In genomic region chr7:151038951-151039849, GRCh38 we compare ENCODE assay signal across 6 cellular contexts. TPM values are rescaled to one million over a fixed set of nuclear protein-coding genes. Genes with fewer than 3 reads are reported as not detected.
DNase-seq lines count a peak whose midpoint lies in the region; ATAC-seq and TF ChIP-seq lines count a peak whose summit lies in the region.

No MANE protein-coding gene starts in this region.

- ATAC-seq in esophagus mucosa (peak; percentile 78), HG03280 (IDR thresholded peaks at IDR 0.05; ENCODE audit: unreplicated experiment) (no peak)

- H3K9me3 ChIP-seq in HEK293 (ENCODE audit: control insufficient read depth, insufficient read depth, low read depth, low read length) = no peaks in the 10 kb centered on the region

- no peak for TF ChIP-seq CTCF in HEK293 (tag by site-specific recombination; IDR thresholded peaks at IDR 0.05)
- TF ChIP-seq CTCF in dorsolateral prefrontal cortex (IDR thresholded peaks at IDR 0.05 in 54 of 56, conservative IDR thresholded peaks at IDR 0.05 in 2 of 56; ENCODE audit: low read depth in 1 of 56, partially characterized antibody in 56 of 56) = no peak

- CTCF ChIA-PET in HEK293 (lab: Yijun Ruan, JAX) = interaction anchor here (0.8 to 2.9 kb wide), 5 partner anchors 11 to 73 kb away, joined by 3 to 15 read pairs (median 4); partner anchors contain the start of gene ABCB8

- H3K27ac ChIP-seq in HEK293 (ENCODE audit: extremely low read depth, low read depth, low read length) = peak overlapping the region; percentile 13
- H3K27ac ChIP-seq in dorsolateral prefrontal cortex = no peak overlapping the region

- peaks cover 0 to 53% of the 10 kb centered on the region in 2 experiments; a peak in 1 of 3 replicates for H3K36me3 ChIP-seq in HEK293 (ENCODE audit: control insufficient read depth in 2 of 2, insufficient read depth in 1 of 2, low read length in 2 of 2)

- peak; percentile 84 for DNase-seq in T1000 (lab: John Stamatoyannopoulos, UW)
- peak; percentile 52 to 81 for DNase-seq in stimulated activated CD4-positive, alpha-beta T cell treated with anti-CD3 and anti-CD28 coated beads, Interleukin-12 subunit alpha, Interleukin-12 subunit beta, amount 100 ng/mL, for 24 hours (ENCODE audit: low read depth in 2 of 2)
- no peak for DNase-seq in dorsolateral prefrontal cortex

- POLR2A ChIA-PET in HEK293 (lab: Yijun Ruan, JAX) = interaction anchor here (0.6 to 3.6 kb wide), 11 partner anchors 9 to 71 kb away, joined by 3 to 26 read pairs (median 5); partner anchors contain the start of genes ABCB8, ASIC3, CDK5 and FASTK

- H3K27me3 ChIP-seq in dorsolateral prefrontal cortex = no peaks in the 10 kb centered on the region

- H3K4me3 ChIP-seq in HEK293 (ENCODE audit: low read depth, low read length) (no peak overlapping the region), dorsolateral prefrontal cortex (no peak overlapping the region)

- H3K4me1 ChIP-seq in HEK293 (ENCODE audit: control insufficient read depth, insufficient read depth, low read length) = peaks cover 6% of the 10 kb centered on the region

- intact Hi-C loops in dorsolateral prefrontal cortex (cut with DNase I) = no loop called here

TF ChIP-seq in HEK293, 187 proteins besides CTCF, POLR2A, EP300 and RAD21 (continues in another document):
- TF ChIP-seq ZNF830 (tag by site-specific recombination; IDR thresholded peaks at IDR 0.05; ENCODE audit: low read depth) (no peak), ZNF366 (tag by site-specific recombination; conservative IDR thresholded peaks at IDR 0.05) (peak; percentile 86), GLI4 (tag by site-specific recombination; IDR thresholded peaks at IDR 0.05) (no peak), PRDM10 (tag by site-specific recombination; IDR thresholded peaks at IDR 0.05) (peak; percentile 57), ZIC2 (tag by site-specific recombination; IDR thresholded peaks at IDR 0.05) (peak; percentile 57), ZNF610 (tag by site-specific recombination; IDR thresholded peaks at IDR 0.05; ENCODE audit: borderline replicate concordance) (no peak), ZNF16 (tag by site-specific recombination; IDR thresholded peaks at IDR 0.05; ENCODE audit: low read depth) (no peak), ELK4 (IDR thresholded peaks at IDR 0.05; ENCODE audit: borderline replicate concordance, low read depth, low read length) (no peak), ZNF747 (tag by site-specific recombination; IDR thresholded peaks at IDR 0.05) (no peak), ZNF707 (tag by site-specific recombination; IDR thresholded peaks at IDR 0.05) (no peak), TRIM28 (IDR thresholded peaks at IDR 0.05; ENCODE audit: borderline replicate concordance, low read length) (no peak), ZNF184 (tag by site-specific recombination; IDR thresholded peaks at IDR 0.05) (peak; percentile 65; the same call in 1 of the 2 replicates), ZNF10 (tag by site-specific recombination; IDR thresholded peaks at IDR 0.05) (no peak), ZNF274 (IDR thresholded peaks at IDR 0.05; ENCODE audit: low read length) (no peak), ZNF274 (tag by site-specific recombination; IDR thresholded peaks at IDR 0.05; ENCODE audit: borderline replicate concordance) (no peak), ZNF24 (tag by site-specific recombination; IDR thresholded peaks at IDR 0.05) (peak; percentile 73; the same call in 1 of the 2 replicates), ZBTB1 (tag by site-specific recombination; IDR thresholded peaks at IDR 0.05) (no peak), SCRT2 (tag by site-specific recombination; IDR thresholded peaks at IDR 0.05) (peak; percentile 89), ZNF426 (tag by site-specific recombination; IDR thresholded peaks at IDR 0.05) (no peak), BCL11B (tag by site-specific recombination; IDR thresholded peaks at IDR 0.05; ENCODE audit: low read depth) (no peak), KLF7 (tag by site-specific recombination; IDR thresholded peaks at IDR 0.05; ENCODE audit: borderline replicate concordance) (no peak), ZFP37 (tag by site-specific recombination; IDR thresholded peaks at IDR 0.05) (peak; percentile 56; the same call in 1 of the 2 replicates), ZNF350 (tag by site-specific recombination; IDR thresholded peaks at IDR 0.05) (no peak), ZNF76 (tag by site-specific recombination; IDR thresholded peaks at IDR 0.05; ENCODE audit: borderline replicate concordance, low read depth) (no peak), ZNF202 (tag by site-specific recombination; IDR thresholded peaks at IDR 0.05; ENCODE audit: borderline replicate concordance) (no peak), FEZF1 (tag by site-specific recombination; IDR thresholded peaks at IDR 0.05) (no peak), ZNF2 (tag by site-specific recombination; IDR thresholded peaks at IDR 0.05) (no peak), ZNF510 (tag by site-specific recombination; IDR thresholded peaks at IDR 0.05; ENCODE audit: insufficient replicate concordance) (no peak)
- TF ChIP-seq, protein P1, sequence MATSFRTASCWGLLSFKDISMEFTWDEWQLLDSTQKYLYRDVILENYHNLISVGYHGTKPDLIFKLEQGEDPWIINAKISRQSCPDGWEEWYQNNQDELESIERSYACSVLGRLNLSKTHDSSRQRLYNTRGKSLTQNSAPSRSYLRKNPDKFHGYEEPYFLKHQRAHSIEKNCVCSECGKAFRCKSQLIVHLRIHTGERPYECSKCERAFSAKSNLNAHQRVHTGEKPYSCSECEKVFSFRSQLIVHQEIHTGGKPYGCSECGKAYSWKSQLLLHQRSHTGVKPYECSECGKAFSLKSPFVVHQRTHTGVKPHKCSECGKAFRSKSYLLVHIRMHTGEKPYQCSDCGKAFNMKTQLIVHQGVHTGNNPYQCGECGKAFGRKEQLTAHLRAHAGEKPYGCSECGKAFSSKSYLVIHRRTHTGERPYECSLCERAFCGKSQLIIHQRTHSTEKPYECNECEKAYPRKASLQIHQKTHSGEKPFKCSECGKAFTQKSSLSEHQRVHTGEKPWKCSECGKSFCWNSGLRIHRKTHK (tag by site-specific recombination; IDR thresholded peaks at IDR 0.05) = no peak
- TF ChIP-seq, protein P2, sequence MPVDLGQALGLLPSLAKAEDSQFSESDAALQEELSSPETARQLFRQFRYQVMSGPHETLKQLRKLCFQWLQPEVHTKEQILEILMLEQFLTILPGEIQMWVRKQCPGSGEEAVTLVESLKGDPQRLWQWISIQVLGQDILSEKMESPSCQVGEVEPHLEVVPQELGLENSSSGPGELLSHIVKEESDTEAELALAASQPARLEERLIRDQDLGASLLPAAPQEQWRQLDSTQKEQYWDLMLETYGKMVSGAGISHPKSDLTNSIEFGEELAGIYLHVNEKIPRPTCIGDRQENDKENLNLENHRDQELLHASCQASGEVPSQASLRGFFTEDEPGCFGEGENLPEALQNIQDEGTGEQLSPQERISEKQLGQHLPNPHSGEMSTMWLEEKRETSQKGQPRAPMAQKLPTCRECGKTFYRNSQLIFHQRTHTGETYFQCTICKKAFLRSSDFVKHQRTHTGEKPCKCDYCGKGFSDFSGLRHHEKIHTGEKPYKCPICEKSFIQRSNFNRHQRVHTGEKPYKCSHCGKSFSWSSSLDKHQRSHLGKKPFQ (tag by site-specific recombination; IDR thresholded peaks at IDR 0.05) = no peak

RNA-seq across cellular contexts. Expression of gene ASIC3, which starts 9.1 kb away (rescaled TPM):
- total RNA-seq in esophagus mucosa (0.52 TPM), dorsolateral prefrontal cortex (10 to 100 TPM in 119 of 120 experiments, 1 to 10 TPM in 1; 8.5 to 47.8 (median 23.1) TPM)

RNA-seq across cellular contexts. Expression of gene ABCB8, which starts 10.9 kb away (rescaled TPM):
- total RNA-seq in esophagus mucosa = 25.1 TPM
- 100 to 1,000 TPM in 3 of 120 experiments, 10 to 100 TPM in 117; 52.6 to 110 (median 74.3) TPM for total RNA-seq in dorsolateral prefrontal cortex

RNA-seq across cellular contexts. Expression of gene ATG9B, which starts 14.9 kb away (rescaled TPM):
- 16.7 TPM for total RNA-seq in esophagus mucosa
- total RNA-seq in dorsolateral prefrontal cortex = 10 to 100 TPM in 4 of 120 experiments, 1 to 10 TPM in 115, under 1 TPM in 1; 0.95 to 17.2 (median 4.5) TPM

RNA-seq across cellular contexts. Expression of gene CDK5, which starts 18.5 kb away (rescaled TPM):
- total RNA-seq in esophagus mucosa (11.4 TPM), dorsolateral prefrontal cortex (10 to 100 TPM; 24.9 to 86.2 (median 58.7) TPM)

RNA-seq across cellular contexts. Expression of gene SLC4A2, which starts 20.2 kb away (rescaled TPM):
- 35.9 TPM for total RNA-seq in esophagus mucosa
- total RNA-seq in dorsolateral prefrontal cortex = 100 to 1,000 TPM in 1 of 120 experiments, 10 to 100 TPM in 119; 15.3 to 100 (median 42.1) TPM

Comparison
In these comparisons a context has a peak if more than half of its experiments do, and no peak if none do; other contexts are left out.
1. DNase-seq: peak in T1000 (single experiment) and stimulated activated CD4-positive, alpha-beta T cell treated with anti-CD3 and anti-CD28 coated beads, Interleukin-12 subunit alpha, Interleukin-12 subunit beta, amount 100 ng/mL, for 24 hours (2 of 2); none in dorsolateral prefrontal cortex (0 of 10).